ENCODE assay signal across 19 cellular contexts in the genomic region with DNA sequence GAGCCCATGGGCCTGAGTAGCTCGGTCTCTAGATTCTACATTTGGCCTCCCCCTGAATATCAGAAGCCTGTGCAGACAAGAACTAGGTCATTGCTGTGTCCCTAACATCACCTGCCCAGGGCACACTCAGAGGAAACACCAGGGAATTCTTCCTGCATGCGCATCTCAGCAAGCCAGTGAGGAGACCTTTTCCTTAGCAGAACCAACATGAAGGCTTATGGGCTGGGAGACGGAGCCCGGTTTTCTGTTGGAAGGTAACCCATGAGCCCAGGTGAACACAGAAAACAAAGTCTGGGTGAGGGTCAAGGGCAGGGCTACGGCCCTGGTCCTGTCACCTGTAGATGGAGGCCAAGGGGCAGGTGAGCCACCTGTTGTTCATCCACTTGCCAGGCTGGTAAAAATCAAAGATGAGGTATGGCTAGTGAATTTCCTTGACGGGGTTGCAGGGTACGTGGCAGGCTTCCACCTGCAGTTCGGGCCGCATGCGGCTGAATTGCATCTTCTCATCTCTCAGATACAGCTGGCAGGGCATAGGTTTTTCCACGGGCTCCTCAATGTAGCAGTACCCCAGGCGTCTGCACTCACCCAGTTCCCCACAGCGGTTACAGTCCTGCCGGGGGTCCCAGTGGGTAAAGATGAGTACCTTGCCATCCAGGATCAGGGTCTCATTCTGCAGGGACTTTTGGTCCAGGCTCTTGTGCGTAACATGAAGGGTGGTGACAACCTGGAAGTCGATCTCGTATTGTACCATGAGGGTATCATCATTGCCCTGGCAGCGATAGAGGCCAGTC. TPM values are rescaled to one million over a fixed set of nuclear protein-coding genes. Genes with fewer than 3 reads are reported as not detected.
DNase-seq lines count a peak whose midpoint lies in the region; ATAC-seq and TF ChIP-seq lines count a peak whose summit lies in the region.
"Had no signal": no experiment of that assay in that cellular context is flagged by ENCODE, and none has a peak within 500 bp of the region (broad histone marks: within the 10 kb centered on the region; RNA-seq: fewer than 3 reads in every experiment).

No MANE protein-coding gene starts in this region.

- H3K4me1 ChIP-seq in esophagus muscularis mucosa = no peaks in the 10 kb centered on the region

- H3K27ac Mint-ChIP-seq in natural killer cell = no peak overlapping the region
- H3K27ac Mint-ChIP-seq in natural killer cell treated with Interleukin-12 subunit alpha and Interleukin-12 subunit beta and Interleukin-15 and Interleukin-18, amount 100 ng/mL, for 72 hours = no peak overlapping the region
- H3K27ac Mint-ChIP-seq: HFFc6 had no signal

- no peaks in the 10 kb centered on the region for H3K36me3 ChIP-seq in esophagus muscularis mucosa

- TF ChIP-seq CTCF in natural killer cell (IDR thresholded peaks at IDR 0.05) = no peak
- no peak for TF ChIP-seq CTCF in esophagus muscularis mucosa (IDR thresholded peaks at IDR 0.05)

- intact Hi-C loops in natural killer cell (cut with micrococcal nuclease) = no loop called here
- intact Hi-C loops in esophagus muscularis mucosa (cut with DNase I) = no loop called here
- intact Hi-C loops in posterior vena cava (cut with DNase I) = no loop called here
- intact Hi-C loops in head of caudate nucleus (cut with DNase I) = no loop called here

- TF ChIP-seq POLR2A in esophagus muscularis mucosa (IDR thresholded peaks at IDR 0.05; ENCODE audit: low read depth) = no peak

- peaks cover 0 to 5% (median 0%) of the 10 kb centered on the region in 4 donors for H3K27me3 ChIP-seq in esophagus muscularis mucosa

- no peaks in the 10 kb centered on the region for H3K9me3 Mint-ChIP-seq in natural killer cell
- H3K9me3 Mint-ChIP-seq in natural killer cell treated with Interleukin-12 subunit alpha and Interleukin-12 subunit beta and Interleukin-15 and Interleukin-18, amount 100 ng/mL, for 72 hours = no peaks in the 10 kb centered on the region
- H3K9me3 Mint-ChIP-seq: CD4-positive, CD25-positive, alpha-beta regulatory T cell had no signal

- H3K4me1 Mint-ChIP-seq in natural killer cell = peaks cover 0 to 7% of the 10 kb centered on the region in 2 donors
- peaks cover 0 to 4% of the 10 kb centered on the region in 2 donors for H3K4me1 Mint-ChIP-seq in natural killer cell treated with Interleukin-12 subunit alpha and Interleukin-12 subunit beta and Interleukin-15 and Interleukin-18, amount 100 ng/mL, for 72 hours (ENCODE audit: low read depth in 2 of 2)

- ATAC-seq in natural killer cell = no peak
- ATAC-seq in natural killer cell treated with Interleukin-12 subunit alpha and Interleukin-12 subunit beta and Interleukin-15 and Interleukin-18, amount 100 ng/mL, for 72 hours = no peak
- ATAC-seq: GM12878 had no signal

- 90% methylated on average over 17 of the region's 18 CpGs for WGBS in esophagus muscularis mucosa

- TF ChIP-seq EP300 in esophagus muscularis mucosa (IDR thresholded peaks at IDR 0.05) = no peak

- peaks cover 0 to 5% (median 0%) of the 10 kb centered on the region in 4 donors for H3K9me3 ChIP-seq in esophagus muscularis mucosa

- no peak overlapping the region for H3K4me3 ChIP-seq in esophagus muscularis mucosa
- H3K4me3 ChIP-seq: GM12878 had no signal

- H3K4me3 Mint-ChIP-seq in natural killer cell = no peak overlapping the region
- H3K4me3 Mint-ChIP-seq in natural killer cell treated with Interleukin-12 subunit alpha and Interleukin-12 subunit beta and Interleukin-15 and Interleukin-18, amount 100 ng/mL, for 72 hours = no peak overlapping the region
- H3K4me3 Mint-ChIP-seq: CD4-positive, CD25-positive, alpha-beta regulatory T cell; HFFc6 had no signal

- H3K36me3 Mint-ChIP-seq in natural killer cell = no peaks in the 10 kb centered on the region
- no peaks in the 10 kb centered on the region for H3K36me3 Mint-ChIP-seq in natural killer cell treated with Interleukin-12 subunit alpha and Interleukin-12 subunit beta and Interleukin-15 and Interleukin-18, amount 100 ng/mL, for 72 hours
- H3K36me3 Mint-ChIP-seq: CD4-positive, CD25-positive, alpha-beta regulatory T cell had no signal

- H3K27me3 Mint-ChIP-seq in natural killer cell (ENCODE audit: low read depth in 2 of 2) = peaks cover 0 to 3% of the 10 kb centered on the region in 2 donors
- H3K27me3 Mint-ChIP-seq in natural killer cell treated with Interleukin-12 subunit alpha and Interleukin-12 subunit beta and Interleukin-15 and Interleukin-18, amount 100 ng/mL, for 72 hours = peaks cover 0 to 3% of the 10 kb centered on the region in 2 donors

- peak; percentile 6 for DNase-seq in natural killer cell
- no peak for DNase-seq in natural killer cell treated with Interleukin-12 subunit alpha and Interleukin-12 subunit beta and Interleukin-15 and Interleukin-18, amount 100 ng/mL, for 72 hours (ENCODE audit: low spot score)
- DNase-seq in esophagus muscularis mucosa (ENCODE audit: extremely low spot score) = peak; percentile 87
- DNase-seq in posterior vena cava (ENCODE audit: low spot score) = peak; percentile 48
- no peak for DNase-seq in putamen (ENCODE audit: low spot score)
- DNase-seq in kidney glomerular epithelial cell (lab: John Stamatoyannopoulos, UW) = no peak
- DNase-seq in head of caudate nucleus = no peak
- DNase-seq: CD4-positive, CD25-positive, alpha-beta regulatory T cell; DMS 273 treated with DMSO at 0.1 percent for 48 hours; DND-41; HFFc6; Kasumi-1; NCI-H1417; NCI-H187; NCI-H446; NCI-H526; OCI-M1 had no signal

- no peak overlapping the region for H3K27ac ChIP-seq in esophagus muscularis mucosa (replicated peaks in 1 of 4)

RNA-seq across cellular contexts. Expression of a gene that starts 3.6 kb away (rescaled TPM):
- total RNA-seq in natural killer cell = not detected
- not detected for total RNA-seq in natural killer cell treated with Interleukin-12 subunit alpha and Interleukin-12 subunit beta and Interleukin-15 and Interleukin-18, amount 100 ng/mL, for 72 hours
- not detected for total RNA-seq in esophagus muscularis mucosa
- not detected for total RNA-seq in posterior vena cava
- total RNA-seq: CD4-positive, CD25-positive, alpha-beta regulatory T cell; GM12878; HFFc6; MCF 10A had no signal

RNA-seq across cellular contexts. Expression of a gene that starts 16.7 kb away (rescaled TPM):
- 1 to 10 TPM; 3.4 to 6.9 (median 6.7) TPM for total RNA-seq in natural killer cell
- 1 to 10 TPM; 1.5 to 2.7 TPM for total RNA-seq in natural killer cell treated with Interleukin-12 subunit alpha and Interleukin-12 subunit beta and Interleukin-15 and Interleukin-18, amount 100 ng/mL, for 72 hours
- total RNA-seq in esophagus muscularis mucosa = 10 to 100 TPM in 2 of 4 donors, 1 to 10 TPM in 2; 5.1 to 19.2 (median 10.8) TPM
- 1 to 10 TPM; 5.1 to 5.5 TPM for total RNA-seq in posterior vena cava

RNA-seq across cellular contexts. Expression of a gene that starts 36.6 kb away (rescaled TPM):
- total RNA-seq in natural killer cell (100 to 1,000 TPM; 243 to 253 (median 250) TPM), esophagus muscularis mucosa (100 to 1,000 TPM; 111 to 122 (median 116) TPM), posterior vena cava (10 to 100 TPM; 78.9 to 88.0 TPM)
- 100 to 1,000 TPM in 1 of 2 donors, 10 to 100 TPM in 1; 90.4 to 102 TPM for total RNA-seq in natural killer cell treated with Interleukin-12 subunit alpha and Interleukin-12 subunit beta and Interleukin-15 and Interleukin-18, amount 100 ng/mL, for 72 hours

RNA-seq across cellular contexts. Expression of a gene that starts 50.2 kb away (rescaled TPM):
- total RNA-seq in natural killer cell (1 to 10 TPM in 1 of 3 donors, under 1 TPM in 2; 0.34 to 1.5 (median 0.45) TPM), esophagus muscularis mucosa (not detected), posterior vena cava (not detected)
- 1 to 10 TPM in 1 of 2 donors, under 1 TPM in 1; 0.92 to 2.4 TPM for total RNA-seq in natural killer cell treated with Interleukin-12 subunit alpha and Interleukin-12 subunit beta and Interleukin-15 and Interleukin-18, amount 100 ng/mL, for 72 hours
- total RNA-seq: HFFc6, MCF 10A had no signal

RNA-seq across cellular contexts. Expression of a gene that starts 59.8 kb away (rescaled TPM):
- total RNA-seq in natural killer cell = not detected
- under 1 TPM in 1 of 2 donors, not detected in 1; 0.38 TPM for total RNA-seq in natural killer cell treated with Interleukin-12 subunit alpha and Interleukin-12 subunit beta and Interleukin-15 and Interleukin-18, amount 100 ng/mL, for 72 hours
- total RNA-seq in esophagus muscularis mucosa = 1 to 10 TPM in 2 of 4 donors, under 1 TPM in 1, not detected in 1; 0.65 to 2.4 (median 1.2) TPM
- not detected for total RNA-seq in posterior vena cava
- total RNA-seq: CD4-positive, CD25-positive, alpha-beta regulatory T cell; HFFc6; MCF 10A had no signal

Comparison
In these comparisons a context has a peak if more than half of its experiments do, and no peak if none do; other contexts are left out.
1. DNase-seq: peak in natural killer cell (single experiment), esophagus muscularis mucosa (single experiment) and posterior vena cava (single experiment); none in natural killer cell treated with Interleukin-12 subunit alpha and Interleukin-12 subunit beta and Interleukin-15 and Interleukin-18, amount 100 ng/mL, for 72 hours (single experiment), putamen (single experiment), kidney glomerular epithelial cell (single experiment) and head of caudate nucleus (0 of 42).